ENCODE assay signal across 1 cellular context in the genomic region with DNA sequence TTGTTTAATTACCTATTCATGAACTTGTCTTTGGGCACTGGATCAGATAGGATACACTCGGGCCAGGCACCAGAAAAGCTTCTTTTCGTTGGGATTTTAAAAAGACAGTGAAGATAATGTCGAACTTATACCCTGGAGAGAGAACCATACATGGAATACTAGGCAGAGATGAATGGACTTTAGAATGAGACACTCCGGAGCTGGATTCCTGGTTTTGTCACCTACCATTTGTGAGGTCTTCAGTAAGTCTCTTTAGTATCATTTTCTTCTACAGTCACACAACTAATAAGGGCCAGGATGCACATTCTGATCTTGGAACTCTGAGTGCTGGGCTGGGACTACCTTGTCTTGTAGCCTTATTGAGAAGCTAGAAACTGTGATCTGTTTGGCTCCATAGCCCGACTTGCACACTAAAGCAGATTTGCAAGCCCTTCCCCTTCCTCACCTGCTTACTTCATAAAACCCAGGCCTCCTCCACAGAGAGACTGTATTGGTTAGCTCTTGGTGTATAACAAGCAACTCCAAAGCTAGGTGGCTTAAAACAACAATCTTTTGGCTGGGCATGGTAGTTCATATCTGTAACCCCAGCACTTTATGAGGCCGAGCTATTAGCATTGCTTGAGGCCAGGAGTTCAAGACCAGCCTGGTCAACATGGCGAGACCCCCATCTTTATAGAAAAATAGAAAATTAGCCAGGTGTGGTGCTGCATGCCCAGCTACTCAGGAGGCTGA.
TF ChIP-seq lines count a peak whose summit lies in the region.

No MANE protein-coding gene starts in this region.

TF ChIP-seq in HepG2, 621 proteins besides CTCF, POLR2A, EP300 and RAD21 (continued from another document and continues in another):
- no peak for TF ChIP-seq ZNF577 (CRISPR knock-in tag; IDR thresholded peaks at IDR 0.05; ENCODE audit: borderline replicate concordance, low read depth)
- TF ChIP-seq FOXK2 (IDR thresholded peaks at IDR 0.05) = no peak
- TF ChIP-seq SNAPC2 (CRISPR knock-in tag; IDR thresholded peaks at IDR 0.05) = no peak; the same call in 1 of the 2 replicates
- no peak for TF ChIP-seq NR2F6 (IDR thresholded peaks at IDR 0.05)
- TF ChIP-seq NR2F6 (CRISPR knock-in tag; IDR thresholded peaks at IDR 0.05) = no peak
- no peak for TF ChIP-seq ZIK1 (CRISPR knock-in tag; IDR thresholded peaks at IDR 0.05; ENCODE audit: borderline replicate concordance, low read depth)
- TF ChIP-seq HNF4A (CRISPR knock-in tag; IDR thresholded peaks at IDR 0.05) = peak; percentile 63
- TF ChIP-seq JUNB (CRISPR knock-in tag; IDR thresholded peaks at IDR 0.05; ENCODE audit: borderline replicate concordance) = no peak
- TF ChIP-seq ZNF230 (CRISPR knock-in tag; IDR thresholded peaks at IDR 0.05) = 0 out of 2 replicates have a peak, but pooled peaks have one; percentile 38
- TF ChIP-seq, protein P1, sequence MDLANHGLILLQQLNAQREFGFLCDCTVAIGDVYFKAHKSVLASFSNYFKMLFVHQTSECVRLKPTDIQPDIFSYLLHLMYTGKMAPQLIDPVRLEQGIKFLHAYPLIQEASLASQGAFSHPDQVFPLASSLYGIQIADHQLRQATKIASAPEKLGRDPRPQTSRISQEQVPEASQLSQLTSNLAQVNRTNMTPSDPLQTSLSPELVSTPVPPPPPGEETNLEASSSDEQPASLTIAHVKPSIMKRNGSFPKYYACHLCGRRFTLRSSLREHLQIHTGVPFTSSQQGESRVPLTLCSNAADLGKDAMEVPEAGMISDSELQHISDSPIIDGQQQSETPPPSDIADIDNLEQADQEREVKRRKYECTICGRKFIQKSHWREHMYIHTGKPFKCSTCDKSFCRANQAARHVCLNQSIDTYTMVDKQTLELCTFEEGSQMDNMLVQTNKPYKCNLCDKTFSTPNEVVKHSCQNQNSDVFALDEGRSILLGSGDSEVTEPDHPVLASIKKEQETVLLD (CRISPR knock-in tag; IDR thresholded peaks at IDR 0.05; ENCODE audit: low read depth) = no peak
- no peak for TF ChIP-seq FOXP1 (IDR thresholded peaks at IDR 0.05)
- TF ChIP-seq FOXP1 (CRISPR knock-in tag; IDR thresholded peaks at IDR 0.05) = no peak
- TF ChIP-seq, protein P2, sequence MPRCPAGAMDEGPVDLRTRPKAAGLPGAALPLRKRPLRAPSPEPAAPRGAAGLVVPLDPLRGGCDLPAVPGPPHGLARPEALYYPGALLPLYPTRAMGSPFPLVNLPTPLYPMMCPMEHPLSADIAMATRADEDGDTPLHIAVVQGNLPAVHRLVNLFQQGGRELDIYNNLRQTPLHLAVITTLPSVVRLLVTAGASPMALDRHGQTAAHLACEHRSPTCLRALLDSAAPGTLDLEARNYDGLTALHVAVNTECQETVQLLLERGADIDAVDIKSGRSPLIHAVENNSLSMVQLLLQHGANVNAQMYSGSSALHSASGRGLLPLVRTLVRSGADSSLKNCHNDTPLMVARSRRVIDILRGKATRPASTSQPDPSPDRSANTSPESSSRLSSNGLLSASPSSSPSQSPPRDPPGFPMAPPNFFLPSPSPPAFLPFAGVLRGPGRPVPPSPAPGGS (CRISPR knock-in tag; IDR thresholded peaks at IDR 0.05) = no peak
- TF ChIP-seq, protein P3, sequence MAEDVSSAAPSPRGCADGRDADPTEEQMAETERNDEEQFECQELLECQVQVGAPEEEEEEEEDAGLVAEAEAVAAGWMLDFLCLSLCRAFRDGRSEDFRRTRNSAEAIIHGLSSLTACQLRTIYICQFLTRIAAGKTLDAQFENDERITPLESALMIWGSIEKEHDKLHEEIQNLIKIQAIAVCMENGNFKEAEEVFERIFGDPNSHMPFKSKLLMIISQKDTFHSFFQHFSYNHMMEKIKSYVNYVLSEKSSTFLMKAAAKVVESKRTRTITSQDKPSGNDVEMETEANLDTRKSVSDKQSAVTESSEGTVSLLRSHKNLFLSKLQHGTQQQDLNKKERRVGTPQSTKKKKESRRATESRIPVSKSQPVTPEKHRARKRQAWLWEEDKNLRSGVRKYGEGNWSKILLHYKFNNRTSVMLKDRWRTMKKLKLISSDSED (CRISPR knock-in tag; IDR thresholded peaks at IDR 0.05) = no peak
- TF ChIP-seq, protein P4, sequence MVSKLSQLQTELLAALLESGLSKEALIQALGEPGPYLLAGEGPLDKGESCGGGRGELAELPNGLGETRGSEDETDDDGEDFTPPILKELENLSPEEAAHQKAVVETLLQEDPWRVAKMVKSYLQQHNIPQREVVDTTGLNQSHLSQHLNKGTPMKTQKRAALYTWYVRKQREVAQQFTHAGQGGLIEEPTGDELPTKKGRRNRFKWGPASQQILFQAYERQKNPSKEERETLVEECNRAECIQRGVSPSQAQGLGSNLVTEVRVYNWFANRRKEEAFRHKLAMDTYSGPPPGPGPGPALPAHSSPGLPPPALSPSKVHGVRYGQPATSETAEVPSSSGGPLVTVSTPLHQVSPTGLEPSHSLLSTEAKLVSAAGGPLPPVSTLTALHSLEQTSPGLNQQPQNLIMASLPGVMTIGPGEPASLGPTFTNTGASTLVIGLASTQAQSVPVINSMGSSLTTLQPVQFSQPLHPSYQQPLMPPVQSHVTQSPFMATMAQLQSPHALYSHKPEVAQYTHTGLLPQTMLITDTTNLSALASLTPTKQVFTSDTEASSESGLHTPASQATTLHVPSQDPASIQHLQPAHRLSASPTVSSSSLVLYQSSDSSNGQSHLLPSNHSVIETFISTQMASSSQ (IDR thresholded peaks at IDR 0.05; ENCODE audit: low read depth) = no peak
- TF ChIP-seq, protein P4 (CRISPR knock-in tag; IDR thresholded peaks at IDR 0.05; ENCODE audit: borderline replicate concordance) = 0 out of 2 replicates have a peak, but pooled peaks have one; percentile 42
- no peak for TF ChIP-seq CBX1 (IDR thresholded peaks at IDR 0.05; ENCODE audit: low read depth)
- TF ChIP-seq CEBPB (IDR thresholded peaks at IDR 0.05; ENCODE audit: borderline replicate concordance, low read depth, low read length) = no peak
- no peak for TF ChIP-seq NR1H2 (CRISPR knock-in tag; IDR thresholded peaks at IDR 0.05; ENCODE audit: borderline replicate concordance, low read depth)
- TF ChIP-seq, protein P5, sequence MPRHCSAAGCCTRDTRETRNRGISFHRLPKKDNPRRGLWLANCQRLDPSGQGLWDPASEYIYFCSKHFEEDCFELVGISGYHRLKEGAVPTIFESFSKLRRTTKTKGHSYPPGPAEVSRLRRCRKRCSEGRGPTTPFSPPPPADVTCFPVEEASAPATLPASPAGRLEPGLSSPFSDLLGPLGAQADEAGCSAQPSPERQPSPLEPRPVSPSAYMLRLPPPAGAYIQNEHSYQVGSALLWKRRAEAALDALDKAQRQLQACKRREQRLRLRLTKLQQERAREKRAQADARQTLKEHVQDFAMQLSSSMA (CRISPR knock-in tag; IDR thresholded peaks at IDR 0.05) = 0 out of 2 replicates have a peak, but pooled peaks have one; percentile 37
- TF ChIP-seq, protein P6, sequence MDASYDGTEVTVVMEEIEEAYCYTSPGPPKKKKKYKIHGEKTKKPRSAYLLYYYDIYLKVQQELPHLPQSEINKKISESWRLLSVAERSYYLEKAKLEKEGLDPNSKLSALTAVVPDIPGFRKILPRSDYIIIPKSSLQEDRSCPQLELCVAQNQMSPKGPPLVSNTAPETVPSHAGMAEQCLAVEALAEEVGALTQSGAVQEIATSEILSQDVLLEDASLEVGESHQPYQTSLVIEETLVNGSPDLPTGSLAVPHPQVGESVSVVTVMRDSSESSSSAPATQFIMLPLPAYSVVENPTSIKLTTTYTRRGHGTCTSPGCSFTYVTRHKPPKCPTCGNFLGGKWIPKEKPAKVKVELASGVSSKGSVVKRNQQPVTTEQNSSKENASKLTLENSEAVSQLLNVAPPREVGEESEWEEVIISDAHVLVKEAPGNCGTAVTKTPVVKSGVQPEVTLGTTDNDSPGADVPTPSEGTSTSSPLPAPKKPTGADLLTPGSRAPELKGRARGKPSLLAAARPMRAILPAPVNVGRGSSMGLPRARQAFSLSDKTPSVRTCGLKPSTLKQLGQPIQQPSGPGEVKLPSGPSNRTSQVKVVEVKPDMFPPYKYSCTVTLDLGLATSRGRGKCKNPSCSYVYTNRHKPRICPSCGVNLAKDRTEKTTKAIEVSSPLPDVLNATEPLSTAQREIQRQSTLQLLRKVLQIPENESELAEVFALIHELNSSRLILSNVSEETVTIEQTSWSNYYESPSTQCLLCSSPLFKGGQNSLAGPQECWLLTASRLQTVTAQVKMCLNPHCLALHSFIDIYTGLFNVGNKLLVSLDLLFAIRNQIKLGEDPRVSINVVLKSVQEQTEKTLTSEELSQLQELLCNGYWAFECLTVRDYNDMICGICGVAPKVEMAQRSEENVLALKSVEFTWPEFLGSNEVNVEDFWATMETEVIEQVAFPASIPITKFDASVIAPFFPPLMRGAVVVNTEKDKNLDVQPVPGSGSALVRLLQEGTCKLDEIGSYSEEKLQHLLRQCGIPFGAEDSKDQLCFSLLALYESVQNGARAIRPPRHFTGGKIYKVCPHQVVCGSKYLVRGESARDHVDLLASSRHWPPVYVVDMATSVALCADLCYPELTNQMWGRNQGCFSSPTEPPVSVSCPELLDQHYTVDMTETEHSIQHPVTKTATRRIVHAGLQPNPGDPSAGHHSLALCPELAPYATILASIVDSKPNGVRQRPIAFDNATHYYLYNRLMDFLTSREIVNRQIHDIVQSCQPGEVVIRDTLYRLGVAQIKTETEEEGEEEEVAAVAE (CRISPR knock-in tag; IDR thresholded peaks at IDR 0.05; ENCODE audit: borderline replicate concordance) = no peak
- TF ChIP-seq PHF21A (CRISPR knock-in tag; IDR thresholded peaks at IDR 0.05) = 0 out of 2 replicates have a peak, but pooled peaks have one; percentile 17
- TF ChIP-seq, protein P7, sequence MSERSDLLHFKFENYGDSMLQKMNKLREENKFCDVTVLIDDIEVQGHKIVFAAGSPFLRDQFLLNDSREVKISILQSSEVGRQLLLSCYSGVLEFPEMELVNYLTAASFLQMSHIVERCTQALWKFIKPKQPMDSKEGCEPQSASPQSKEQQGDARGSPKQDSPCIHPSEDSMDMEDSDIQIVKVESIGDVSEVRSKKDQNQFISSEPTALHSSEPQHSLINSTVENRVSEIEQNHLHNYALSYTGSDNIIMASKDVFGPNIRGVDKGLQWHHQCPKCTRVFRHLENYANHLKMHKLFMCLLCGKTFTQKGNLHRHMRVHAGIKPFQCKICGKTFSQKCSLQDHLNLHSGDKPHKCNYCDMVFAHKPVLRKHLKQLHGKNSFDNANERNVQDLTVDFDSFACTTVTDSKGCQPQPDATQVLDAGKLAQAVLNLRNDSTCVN (CRISPR knock-in tag; IDR thresholded peaks at IDR 0.05; ENCODE audit: borderline replicate concordance) = no peak
- TF ChIP-seq, protein P8, sequence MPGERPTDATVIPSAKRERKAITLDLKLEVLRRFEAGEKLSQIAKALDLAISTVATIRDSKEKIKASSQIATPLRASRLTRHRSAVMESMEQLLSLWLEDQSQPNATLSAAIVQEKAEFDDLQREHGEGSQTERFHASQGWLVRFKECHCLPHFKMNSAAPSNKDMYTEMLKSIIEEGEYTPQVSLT (CRISPR knock-in tag; IDR thresholded peaks at IDR 0.05; ENCODE audit: borderline replicate concordance, low read depth) = no peak
- TF ChIP-seq, protein P9, sequence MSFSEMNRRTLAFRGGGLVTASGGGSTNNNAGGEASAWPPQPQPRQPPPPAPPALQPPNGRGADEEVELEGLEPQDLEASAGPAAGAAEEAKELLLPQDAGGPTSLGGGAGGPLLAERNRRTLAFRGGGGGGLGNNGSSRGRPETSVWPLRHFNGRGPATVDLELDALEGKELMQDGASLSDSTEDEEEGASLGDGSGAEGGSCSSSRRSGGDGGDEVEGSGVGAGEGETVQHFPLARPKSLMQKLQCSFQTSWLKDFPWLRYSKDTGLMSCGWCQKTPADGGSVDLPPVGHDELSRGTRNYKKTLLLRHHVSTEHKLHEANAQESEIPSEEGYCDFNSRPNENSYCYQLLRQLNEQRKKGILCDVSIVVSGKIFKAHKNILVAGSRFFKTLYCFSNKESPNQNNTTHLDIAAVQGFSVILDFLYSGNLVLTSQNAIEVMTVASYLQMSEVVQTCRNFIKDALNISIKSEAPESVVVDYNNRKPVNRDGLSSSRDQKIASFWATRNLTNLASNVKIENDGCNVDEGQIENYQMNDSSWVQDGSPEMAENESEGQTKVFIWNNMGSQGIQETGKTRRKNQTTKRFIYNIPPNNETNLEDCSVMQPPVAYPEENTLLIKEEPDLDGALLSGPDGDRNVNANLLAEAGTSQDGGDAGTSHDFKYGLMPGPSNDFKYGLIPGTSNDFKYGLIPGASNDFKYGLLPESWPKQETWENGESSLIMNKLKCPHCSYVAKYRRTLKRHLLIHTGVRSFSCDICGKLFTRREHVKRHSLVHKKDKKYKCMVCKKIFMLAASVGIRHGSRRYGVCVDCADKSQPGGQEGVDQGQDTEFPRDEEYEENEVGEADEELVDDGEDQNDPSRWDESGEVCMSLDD (CRISPR knock-in tag; IDR thresholded peaks at IDR 0.05; ENCODE audit: borderline replicate concordance) = no peak
- TF ChIP-seq, protein P10, sequence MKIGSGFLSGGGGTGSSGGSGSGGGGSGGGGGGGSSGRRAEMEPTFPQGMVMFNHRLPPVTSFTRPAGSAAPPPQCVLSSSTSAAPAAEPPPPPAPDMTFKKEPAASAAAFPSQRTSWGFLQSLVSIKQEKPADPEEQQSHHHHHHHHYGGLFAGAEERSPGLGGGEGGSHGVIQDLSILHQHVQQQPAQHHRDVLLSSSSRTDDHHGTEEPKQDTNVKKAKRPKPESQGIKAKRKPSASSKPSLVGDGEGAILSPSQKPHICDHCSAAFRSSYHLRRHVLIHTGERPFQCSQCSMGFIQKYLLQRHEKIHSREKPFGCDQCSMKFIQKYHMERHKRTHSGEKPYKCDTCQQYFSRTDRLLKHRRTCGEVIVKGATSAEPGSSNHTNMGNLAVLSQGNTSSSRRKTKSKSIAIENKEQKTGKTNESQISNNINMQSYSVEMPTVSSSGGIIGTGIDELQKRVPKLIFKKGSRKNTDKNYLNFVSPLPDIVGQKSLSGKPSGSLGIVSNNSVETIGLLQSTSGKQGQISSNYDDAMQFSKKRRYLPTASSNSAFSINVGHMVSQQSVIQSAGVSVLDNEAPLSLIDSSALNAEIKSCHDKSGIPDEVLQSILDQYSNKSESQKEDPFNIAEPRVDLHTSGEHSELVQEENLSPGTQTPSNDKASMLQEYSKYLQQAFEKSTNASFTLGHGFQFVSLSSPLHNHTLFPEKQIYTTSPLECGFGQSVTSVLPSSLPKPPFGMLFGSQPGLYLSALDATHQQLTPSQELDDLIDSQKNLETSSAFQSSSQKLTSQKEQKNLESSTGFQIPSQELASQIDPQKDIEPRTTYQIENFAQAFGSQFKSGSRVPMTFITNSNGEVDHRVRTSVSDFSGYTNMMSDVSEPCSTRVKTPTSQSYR (CRISPR knock-in tag; IDR thresholded peaks at IDR 0.05; ENCODE audit: borderline replicate concordance) = no peak
- no peak for TF ChIP-seq ZNF451 (CRISPR knock-in tag; IDR thresholded peaks at IDR 0.05)
